Comparison of ENCODE assay signal across 11 cellular contexts in the genomic region with DNA sequence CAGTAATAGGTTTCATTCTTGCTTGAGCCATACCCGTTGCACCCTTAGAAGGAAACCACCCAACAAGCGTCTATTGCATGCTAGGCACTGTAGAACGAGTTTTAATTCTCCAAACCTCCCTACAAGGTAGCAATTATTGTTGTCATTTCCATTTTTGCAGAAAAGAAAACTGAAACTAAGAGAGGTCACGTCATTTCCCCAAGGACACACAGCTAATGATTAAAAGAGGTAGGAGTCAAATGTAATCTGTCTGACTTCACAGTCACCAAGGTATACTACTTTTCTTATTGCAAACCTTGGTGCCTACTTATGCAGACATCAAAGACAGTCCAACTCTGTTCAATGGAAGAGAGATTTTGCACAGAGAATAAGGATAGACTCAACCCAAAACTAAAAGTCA. TPM values are rescaled to one million over a fixed set of nuclear protein-coding genes. Genes with fewer than 3 reads are reported as not detected.
A peak's percentile ranks its signal among the peaks of the same experiment; 100 is the strongest.
DNase-seq lines count a peak whose midpoint lies in the region; ATAC-seq and TF ChIP-seq lines count a peak whose summit lies in the region.
"Had no signal": no experiment of that assay in that cellular context is flagged by ENCODE, and none has a peak within 500 bp of the region (broad histone marks: within the 10 kb centered on the region; RNA-seq: fewer than 3 reads in every experiment).

No MANE protein-coding gene starts in this region.

- H4K20me1 ChIP-seq in BLaER1, result no peaks in the 10 kb centered on the region

- 0 out of 2 replicates have a peak overlapping the region, but pooled peaks have one; percentile 9 for H3K4me2 ChIP-seq in BLaER1

- TF ChIP-seq CTCF in upper lobe of right lung (IDR thresholded peaks at IDR 0.05), result no peak

- H3K4me3 ChIP-seq in BLaER1, result no peak overlapping the region
- H3K4me3 ChIP-seq in upper lobe of right lung, result no peak overlapping the region
- H3K4me3 ChIP-seq: lower lobe of right lung had no signal

- H3K4me1 ChIP-seq in BLaER1, result peaks cover 19% of the 10 kb centered on the region
- no peaks in the 10 kb centered on the region for H3K4me1 ChIP-seq in upper lobe of right lung
- H3K4me1 ChIP-seq: lower lobe of right lung, parathyroid adenoma had no signal

- H3K9ac ChIP-seq in BLaER1, result no peak overlapping the region
- H3K9ac ChIP-seq: parathyroid adenoma had no signal

- DNase-seq in NCI-H1436 treated with DMSO at 0.1 percent for 48 hours (lab: John Stamatoyannopoulos, UW) (no peak), upper lobe of right lung (no peak), islet precursor cell (no peak), NCI-H2196 (lab: John Stamatoyannopoulos, UW; ENCODE audit: unreplicated experiment) (no peak)
- DNase-seq: lower lobe of right lung, NCI-H1436 had no signal

- H3K9me3 ChIP-seq in BLaER1 (no peaks in the 10 kb centered on the region), upper lobe of right lung (no peaks in the 10 kb centered on the region)
- H3K9me3 ChIP-seq: lower lobe of right lung had no signal

- no peaks in the 10 kb centered on the region for H3K36me3 ChIP-seq in BLaER1
- H3K36me3 ChIP-seq in upper lobe of right lung, result no peaks in the 10 kb centered on the region
- H3K36me3 ChIP-seq: lower lobe of right lung had no signal

- ATAC-seq in GM19025 (IDR thresholded peaks at IDR 0.05; ENCODE audit: low read depth, unreplicated experiment), result peak; percentile 87
- peak; percentile 91 for ATAC-seq in HG02588 (IDR thresholded peaks at IDR 0.05; ENCODE audit: unreplicated experiment)
- ATAC-seq in HG03354 (IDR thresholded peaks at IDR 0.05; ENCODE audit: poor library complexity, severe bottlenecking, unreplicated experiment), result peak; percentile 97
- ATAC-seq in upper lobe of right lung, result no peak
- ATAC-seq: lower lobe of right lung had no signal

- H3K27me3 ChIP-seq in BLaER1 (no peaks in the 10 kb centered on the region), upper lobe of right lung (no peaks in the 10 kb centered on the region)

- intact Hi-C loops in upper lobe of right lung (cut with DNase I), result no loop called here

- no peak overlapping the region for H3K27ac ChIP-seq in BLaER1
- H3K27ac ChIP-seq in upper lobe of right lung, result no peak overlapping the region
- H3K27ac ChIP-seq: lower lobe of right lung, parathyroid adenoma had no signal

RNA-seq across cellular contexts. Expression of gene C1QL3, which starts 49.1 kb away (rescaled TPM):
- not detected for total RNA-seq in upper lobe of right lung
- total RNA-seq: lower lobe of right lung had no signal
